Comparison of ENCODE assay signal across 32 cellular contexts in genomic region chr12:57156701-57157403, GRCh38. TPM values are rescaled to one million over a fixed set of nuclear protein-coding genes. Genes with fewer than 3 reads are reported as not detected.
DNase-seq lines count a peak whose midpoint lies in the region; ATAC-seq, FAIRE-seq and TF ChIP-seq lines count a peak whose summit lies in the region.
"Had no signal": no experiment of that assay in that cellular context is flagged by ENCODE, and none has a peak within 500 bp of the region (broad histone marks: within the 10 kb centered on the region; RNA-seq: fewer than 3 reads in every experiment).

No MANE protein-coding gene starts in this region.

- H3K4me2 ChIP-seq in BLaER1, result peak overlapping the region; percentile 76
- H3K4me2 ChIP-seq in GM23248 (ENCODE audit: unreplicated experiment), result no peak overlapping the region
- H3K4me2 ChIP-seq in K562 (ENCODE audit: insufficient read depth, low read length), result no peak overlapping the region

- no peak overlapping the region for H3K27ac Mint-ChIP-seq in natural killer cell
- H3K27ac Mint-ChIP-seq: activated CD4-positive, alpha-beta T cell treated with anti-CD3 and anti-CD28 coated beads, Interleukin-2, amount 10 ng/mL, durations not matched to agents 24 days and 14 days; activated CD8-positive, alpha-beta memory T cell treated with anti-CD3 and anti-CD28 coated beads, Interleukin-2, amount 10 ng/mL, durations not matched to agents 7 days and 5 days; activated T-cell treated with anti-CD3 and anti-CD28 coated beads, Interleukin-2, amount 50 U/mL, for 72 hours; memory B cell; stimulated activated memory B cell treated with anti-CD40 and anti-IgM and Interleukin-4, amounts not matched to agents 10 μg/mL and 1 μg/mL and 100 μg/mL, for 72 hours; T-helper 17 cell had no signal

- no TSS peak for BruUV-seq in K562 (replicated peaks; lab: Mats Ljungman, UMichigan)

- intact Hi-C loops in K562 (cut with micrococcal nuclease) (no loop called here), natural killer cell (cut with micrococcal nuclease) (no loop called here)

- no peak for TF ChIP-seq POLR2A in K562 (conservative IDR thresholded peaks at IDR 0.05)

- peaks cover 20 to 31% of the 10 kb centered on the region in 2 donors for H3K4me1 Mint-ChIP-seq in natural killer cell

- FAIRE-seq in K562 (lab: Jason Lieb, UNC), result no peak
- FAIRE-seq: D721Med, GM18507, H1, islet of Langerhans had no signal

- no peak overlapping the region for H2AFZ ChIP-seq in GM23248
- no peak overlapping the region for H2AFZ ChIP-seq in K562 (ENCODE audit: low read depth, low read length)

- H3K4me3 Mint-ChIP-seq in natural killer cell, result peak overlapping the region; percentile 61
- H3K4me3 Mint-ChIP-seq: activated CD4-positive, alpha-beta T cell treated with anti-CD3 and anti-CD28 coated beads, Interleukin-2, amount 10 ng/mL, durations not matched to agents 24 days and 14 days; activated CD8-positive, alpha-beta memory T cell treated with anti-CD3 and anti-CD28 coated beads, Interleukin-2, amount 10 ng/mL, durations not matched to agents 7 days and 5 days; activated T-cell treated with anti-CD3 and anti-CD28 coated beads, Interleukin-2, amount 50 U/mL, for 72 hours; memory B cell; stimulated activated memory B cell treated with anti-CD40 and anti-IgM and Interleukin-4, amounts not matched to agents 10 μg/mL and 1 μg/mL and 100 μg/mL, for 72 hours; T-helper 17 cell had no signal

- in situ Hi-C loops in GM23248 (cut with MboI), result no loop called here
- in situ Hi-C loops in K562 (cut with MboI), result no loop called here

- no peaks in the 10 kb centered on the region for H3K9me1 ChIP-seq in K562 (ENCODE audit: control insufficient read depth, insufficient read depth, low read length)

- H3K9me2 ChIP-seq in GM23248 (ENCODE audit: insufficient read depth), result no peaks in the 10 kb centered on the region

- no peaks in the 10 kb centered on the region for H3K27me3 Mint-ChIP-seq in natural killer cell (ENCODE audit: low read depth in 2 of 2)
- H3K27me3 Mint-ChIP-seq: activated CD4-positive, alpha-beta T cell treated with anti-CD3 and anti-CD28 coated beads, Interleukin-2, amount 10 ng/mL, durations not matched to agents 24 days and 14 days had no signal

- no peaks in the 10 kb centered on the region for H3K9me3 Mint-ChIP-seq in natural killer cell
- H3K9me3 Mint-ChIP-seq: activated CD4-positive, alpha-beta T cell treated with anti-CD3 and anti-CD28 coated beads, Interleukin-2, amount 10 ng/mL, durations not matched to agents 24 days and 14 days; activated T-cell treated with anti-CD3 and anti-CD28 coated beads, Interleukin-2, amount 50 U/mL, for 72 hours; stimulated activated memory B cell treated with anti-CD40 and anti-IgM and Interleukin-4, amounts not matched to agents 10 μg/mL and 1 μg/mL and 100 μg/mL, for 72 hours had no signal

- H3K4me1 ChIP-seq in BLaER1, result peaks cover 48% of the 10 kb centered on the region
- H3K4me1 ChIP-seq in GM23248 (ENCODE audit: insufficient read depth), result peaks cover 21% of the 10 kb centered on the region
- H3K4me1 ChIP-seq in K562 (replicated peaks in 1 of 2; ENCODE audit: control insufficient read depth in 2 of 2, insufficient read depth in 2 of 2, low read length in 2 of 2), result peaks cover 8 to 11% of the 10 kb centered on the region in 2 experiments

- H3K36me3 ChIP-seq in BLaER1 (peaks cover 44% of the 10 kb centered on the region), GM23248 (ENCODE audit: low read depth) (peaks cover 65% of the 10 kb centered on the region), K562 (ENCODE audit: control insufficient read depth, insufficient read depth, low read length) (no peaks in the 10 kb centered on the region)

- 66 to 72% methylated on average over 16 of the region's 16 CpGs for WGBS in GM23248 (ENCODE audit: low coverage in 1 of 2, low lambda C conversion rate in 2 of 2, missing lambda C conversion rate in 2 of 2), 2 experiments
- 31% methylated on average over 16 of the region's 16 CpGs for WGBS in K562 (ENCODE audit: insufficient coverage, low coverage, missing lambda C conversion rate)

- no peak for TF ChIP-seq EP300 in K562 (IDR thresholded peaks at IDR 0.05; ENCODE audit: low read length)

- CTCF ChIA-PET in K562 (lab: Yijun Ruan, JAX; ENCODE audit: low intra/inter-chr PET ratio), result interaction anchor here (0.5 kb wide), 1 partner anchor 317 kb away, joined by 3 read pairs; no protein-coding TSS in a partner anchor

- ATAC-seq in K562 (no peak), natural killer cell (peak in 1 of 3 donors; percentile 38), HG03175 (IDR thresholded peaks at IDR 0.05; ENCODE audit: unreplicated experiment) (no peak)
- ATAC-seq: activated CD8-positive, alpha-beta memory T cell treated with anti-CD3 and anti-CD28 coated beads, Interleukin-2, amount 10 ng/mL, durations not matched to agents 7 days and 5 days; activated T-cell treated with anti-CD3 and anti-CD28 coated beads, Interleukin-2, amount 50 U/mL, for 72 hours; gastroesophageal sphincter; Panc1; stimulated activated memory B cell treated with anti-CD40 and anti-IgM and Interleukin-4, amounts not matched to agents 10 μg/mL and 1 μg/mL and 100 μg/mL, for 72 hours; T-helper 17 cell had no signal

- H3K9me3 ChIP-seq in BLaER1, result no peaks in the 10 kb centered on the region
- no peaks in the 10 kb centered on the region for H3K9me3 ChIP-seq in GM23248 (ENCODE audit: low read depth)
- no peaks in the 10 kb centered on the region for H3K9me3 ChIP-seq in K562 (replicated peaks; ENCODE audit: control insufficient read depth, insufficient read depth, low read depth, low read length)
- H3K9me3 ChIP-seq: gastroesophageal sphincter, SJSA1, testis had no signal

- H3K27me3 ChIP-seq in BLaER1 (no peaks in the 10 kb centered on the region), GM23248 (replicated peaks; ENCODE audit: insufficient read depth) (no peaks in the 10 kb centered on the region), K562 (ENCODE audit: control insufficient read depth in 2 of 2, insufficient read depth in 2 of 2, low read length in 2 of 2) (peaks cover 31 to 50% of the 10 kb centered on the region in 2 experiments)
- H3K27me3 ChIP-seq: gastroesophageal sphincter, SJSA1, testis had no signal

- TF ChIP-seq CTCF in K562 (IDR thresholded peaks at IDR 0.05 in 2 of 3, conservative IDR thresholded peaks at IDR 0.05 in 1 of 3; ENCODE audit: insufficient read depth in 2 of 3, low read depth in 1 of 3, low read length in 3 of 3) (no peak), natural killer cell (IDR thresholded peaks at IDR 0.05) (no peak)

- H3K4me3 ChIP-seq in BLaER1 (no peak overlapping the region), GM23248 (no peak overlapping the region), K562 (no peak overlapping the region)
- H3K4me3 ChIP-seq: gastroesophageal sphincter, SJSA1, testis had no signal

- H3F3A ChIP-seq in GM23248 (ENCODE audit: insufficient read depth), result peaks cover 77% of the 10 kb centered on the region

- no peaks in the 10 kb centered on the region for H3K36me3 Mint-ChIP-seq in natural killer cell
- H3K36me3 Mint-ChIP-seq: activated CD8-positive, alpha-beta memory T cell treated with anti-CD3 and anti-CD28 coated beads, Interleukin-2, amount 10 ng/mL, durations not matched to agents 7 days and 5 days; stimulated activated memory B cell treated with anti-CD40 and anti-IgM and Interleukin-4, amounts not matched to agents 10 μg/mL and 1 μg/mL and 100 μg/mL, for 72 hours had no signal

- POLR2A ChIA-PET in K562 (lab: Yijun Ruan, JAX), result interaction anchor here (1.2 kb wide), 1 partner anchor 19 kb away, joined by 5 read pairs; no protein-coding TSS in a partner anchor

- H3K9ac ChIP-seq in BLaER1 (peak overlapping the region; percentile 50; the same call in 1 of the 2 replicates), GM23248 (no peak overlapping the region), K562 (ENCODE audit: insufficient read depth in 1 of 2, low read depth in 2 of 2, low read length in 2 of 2) (no peak overlapping the region; a peak in 1 of 4 replicates)

- DNase-seq in GM23248 (no peak), K562 (ENCODE audit: extremely low read depth in 1 of 4, low spot score in 3 of 4) (no peak), natural killer cell (no peak), DMS53 (lab: John Stamatoyannopoulos, UW) (no peak), DMS153 (lab: John Stamatoyannopoulos, UW) (no peak), NCI-H510A treated with DMSO at 0.1 percent for 48 hours (lab: John Stamatoyannopoulos, UW) (no peak)
- DNase-seq: activated CD4-positive, alpha-beta T cell treated with anti-CD3 and anti-CD28 coated beads, Interleukin-2, amount 10 ng/mL, durations not matched to agents 24 days and 14 days; activated CD8-positive, alpha-beta memory T cell treated with anti-CD3 and anti-CD28 coated beads, Interleukin-2, amount 10 ng/mL, durations not matched to agents 7 days and 5 days; activated naive CD4-positive, alpha-beta T cell treated with Interleukin-2 at 50 U/mL for 16 hours; activated T-cell treated with anti-CD3 and anti-CD28 coated beads, Interleukin-2, amount 50 U/mL, for 72 hours; NCI-H1694; NCI-H2171 treated with DMSO at 0.1 percent for 48 hours; NCI-H524 treated with DMSO at 0.1 percent for 48 hours; occipital lobe; stimulated activated CD4-positive, alpha-beta T cell treated with anti-CD3 and anti-CD28 coated beads, Interleukin-2, amount 100 ng/mL, for 48 hours; T-helper 17 cell; testis had no signal

- H3K79me2 ChIP-seq in GM23248 (ENCODE audit: insufficient read depth), result peaks cover 92% of the 10 kb centered on the region
- H3K79me2 ChIP-seq in K562 (ENCODE audit: control insufficient read depth, insufficient read depth, low read length), result no peaks in the 10 kb centered on the region

- H3K27ac ChIP-seq in BLaER1, result peak overlapping the region; percentile 66
- H3K27ac ChIP-seq in GM23248, result 0 out of 2 replicates have a peak overlapping the region, but pooled peaks have one; percentile 3
- H3K27ac ChIP-seq in K562 (ENCODE audit: extremely low read depth, low read depth, low read length), result no peak overlapping the region
- H3K27ac ChIP-seq: C4-2B, SJSA1, VCaP had no signal

- H4K20me1 ChIP-seq in BLaER1, result no peaks in the 10 kb centered on the region
- H4K20me1 ChIP-seq in GM23248 (ENCODE audit: insufficient read depth), result no peaks in the 10 kb centered on the region
- H4K20me1 ChIP-seq in K562 (replicated peaks; ENCODE audit: control insufficient read depth, insufficient read depth, low read length), result no peaks in the 10 kb centered on the region

- no peak for TF ChIP-seq RAD21 in K562 (CRISPR knock-in tag; conservative IDR thresholded peaks at IDR 0.05 in 1 of 2, IDR thresholded peaks at IDR 0.05 in 1 of 2)

RNA-seq across cellular contexts. Expression of gene LRP1-AS, which starts 9.4 kb away (rescaled TPM):
- total RNA-seq in GM23248 (2014; rRNA removed; shearing (Covaris generic)), result not detected in 2 replicates
- polyA plus RNA-seq in GM23248 (2016; fragmentation: Nextera tagmentation; extraction: Ambion mirVana) (0.60 TPM in 1 of 2 replicates, not detected in the other), K562 (2011; rRNA removed) (not detected in 2 replicates), K562 (2014; fragmentation: Illumina TruSeq; extraction: Trizol) (not detected in 2 replicates), K562 (2014; fragmentation: Nextera tagmentation; extraction: Ambion mirVana) (not detected), K562 (2014; rRNA removed) (not detected in 2 replicates)
- total RNA-seq in K562 (2011; cell fraction: chromatin; rRNA removed; ENCODE audit: low replicate concordance), result not detected in 2 replicates
- not detected in 2 replicates for total RNA-seq in K562 (2011; cell fraction: nucleolus; rRNA removed)
- not detected in 2 replicates for total RNA-seq in K562 (2011; cell fraction: nucleoplasm; rRNA removed)
- total RNA-seq in K562 (2014; rRNA removed) (not detected in 2 replicates), K562 (2014; rRNA removed; fragmentation: Illumina TruSeq; extraction: Trizol) (not detected in 2 replicates), K562 (2015; rRNA removed; fragmentation: Illumina TruSeq; extraction: Trizol) (not detected in 2 replicates), K562 (2021) (not detected in 2 replicates), natural killer cell (not detected)
- polyA plus RNA-seq in K562 (2011; cell fraction: cytosol; rRNA removed), result not detected in 2 replicates
- polyA plus RNA-seq in K562 (2011; cell fraction: nucleus; rRNA removed), result not detected in 2 replicates
- polyA plus RNA-seq in K562 (2012), result not detected in 2 replicates
- polyA minus RNA-seq in K562 (2011; rRNA and poly(A)+ RNA removed), result not detected in 2 replicates
- polyA minus RNA-seq in K562 (2011; cell fraction: cytosol; rRNA and poly(A)+ RNA removed), result not detected in 2 replicates
- not detected in 2 replicates for polyA minus RNA-seq in K562 (2011; cell fraction: nucleus; rRNA and poly(A)+ RNA removed)
- total RNA-seq: activated CD4-positive, alpha-beta T cell treated with anti-CD3 and anti-CD28 coated beads, Interleukin-2, amount 10 ng/mL, durations not matched to agents 24 days and 14 days; activated CD8-positive, alpha-beta memory T cell treated with anti-CD3 and anti-CD28 coated beads, Interleukin-2, amount 10 ng/mL, durations not matched to agents 7 days and 5 days; activated T-cell treated with anti-CD3 and anti-CD28 coated beads, Interleukin-2, amount 50 U/mL, for 72 hours; G401; gastroesophageal sphincter; H1; HT1080; occipital lobe; SJSA1; T-helper 17 cell; testis had no signal
- polyA plus RNA-seq: H1 had no signal

RNA-seq across cellular contexts. Expression of gene LRP1, which starts 28.6 kb away (rescaled TPM):
- 257 and 296 TPM in 2 replicates for total RNA-seq in GM23248 (2014; rRNA removed; shearing (Covaris generic))
- 161 and 166 TPM in 2 replicates for polyA plus RNA-seq in GM23248 (2016; fragmentation: Nextera tagmentation; extraction: Ambion mirVana)
- 2.3 and 6.7 TPM in 2 replicates for total RNA-seq in K562 (2011; cell fraction: chromatin; rRNA removed; ENCODE audit: low replicate concordance)
- 1.8 and 3.5 TPM in 2 replicates for total RNA-seq in K562 (2011; cell fraction: nucleolus; rRNA removed)
- 2.2 and 5.4 TPM in 2 replicates for total RNA-seq in K562 (2011; cell fraction: nucleoplasm; rRNA removed)
- 0.18 and 0.29 TPM in 2 replicates for total RNA-seq in K562 (2014; rRNA removed)
- 0.03 and 0.04 TPM in 2 replicates for total RNA-seq in K562 (2014; rRNA removed; fragmentation: Illumina TruSeq; extraction: Trizol)
- 0.11 and 0.36 TPM in 2 replicates for total RNA-seq in K562 (2015; rRNA removed; fragmentation: Illumina TruSeq; extraction: Trizol)
- 0.64 and 1.1 TPM in 2 replicates for total RNA-seq in K562 (2021)
- polyA plus RNA-seq in K562 (2011; rRNA removed), result 0.28 and 0.45 TPM in 2 replicates
- polyA plus RNA-seq in K562 (2011; cell fraction: cytosol; rRNA removed), result 0.27 and 0.66 TPM in 2 replicates
- 1.5 and 1.9 TPM in 2 replicates for polyA plus RNA-seq in K562 (2011; cell fraction: nucleus; rRNA removed)
- 0.33 and 1.8 TPM in 2 replicates for polyA plus RNA-seq in K562 (2012)
- polyA plus RNA-seq in K562 (2014; fragmentation: Illumina TruSeq; extraction: Trizol), result 0.13 and 0.15 TPM in 2 replicates
- polyA plus RNA-seq in K562 (2014; fragmentation: Nextera tagmentation; extraction: Ambion mirVana), result not detected
- 0.19 and 0.45 TPM in 2 replicates for polyA plus RNA-seq in K562 (2014; rRNA removed)
- polyA minus RNA-seq in K562 (2011; rRNA and poly(A)+ RNA removed), result 1.9 and 2.0 TPM in 2 replicates
- 2.4 and 4.2 TPM in 2 replicates for polyA minus RNA-seq in K562 (2011; cell fraction: cytosol; rRNA and poly(A)+ RNA removed)
- polyA minus RNA-seq in K562 (2011; cell fraction: nucleus; rRNA and poly(A)+ RNA removed), result 0.40 and 2.8 TPM in 2 replicates
- total RNA-seq in natural killer cell, result 10 to 100 TPM in 1 of 3 donors, 1 to 10 TPM in 2; 6.7 to 13.1 (median 9.5) TPM

RNA-seq across cellular contexts. Expression of gene STAT6, which starts 45.7 kb away (rescaled TPM):
- 95.1 and 103 TPM in 2 replicates for total RNA-seq in GM23248 (2014; rRNA removed; shearing (Covaris generic))
- polyA plus RNA-seq in GM23248 (2016; fragmentation: Nextera tagmentation; extraction: Ambion mirVana) (67.4 and 70.7 TPM in 2 replicates), K562 (2011; rRNA removed) (40.1 and 60.0 TPM in 2 replicates), K562 (2014; fragmentation: Illumina TruSeq; extraction: Trizol) (48.2 and 49.5 TPM in 2 replicates), K562 (2014; fragmentation: Nextera tagmentation; extraction: Ambion mirVana) (1 to 10 TPM; 2.4 to 4.3 TPM), K562 (2014; rRNA removed) (37.9 and 38.4 TPM in 2 replicates)
- total RNA-seq in K562 (2011; cell fraction: chromatin; rRNA removed; ENCODE audit: low replicate concordance), result 105 and 231 TPM in 2 replicates
- total RNA-seq in K562 (2011; cell fraction: nucleolus; rRNA removed), result 112 and 138 TPM in 2 replicates
- 110 and 156 TPM in 2 replicates for total RNA-seq in K562 (2011; cell fraction: nucleoplasm; rRNA removed)
- total RNA-seq in K562 (2014; rRNA removed) (20.8 and 28.2 TPM in 2 replicates), K562 (2014; rRNA removed; fragmentation: Illumina TruSeq; extraction: Trizol) (17.1 and 18.6 TPM in 2 replicates), K562 (2015; rRNA removed; fragmentation: Illumina TruSeq; extraction: Trizol) (24.9 and 26.5 TPM in 2 replicates), K562 (2021) (32.7 and 38.4 TPM in 2 replicates), natural killer cell (100 to 1,000 TPM; 277 to 340 (median 319) TPM)
- 48.3 and 61.6 TPM in 2 replicates for polyA plus RNA-seq in K562 (2011; cell fraction: cytosol; rRNA removed)
- 178 and 185 TPM in 2 replicates for polyA plus RNA-seq in K562 (2011; cell fraction: nucleus; rRNA removed)
- polyA plus RNA-seq in K562 (2012), result 44.3 and 71.7 TPM in 2 replicates
- polyA minus RNA-seq in K562 (2011; rRNA and poly(A)+ RNA removed), result 25.6 and 31.5 TPM in 2 replicates
- polyA minus RNA-seq in K562 (2011; cell fraction: cytosol; rRNA and poly(A)+ RNA removed), result 18.7 and 19.9 TPM in 2 replicates
- polyA minus RNA-seq in K562 (2011; cell fraction: nucleus; rRNA and poly(A)+ RNA removed), result 30.0 and 42.1 TPM in 2 replicates

RNA-seq across cellular contexts. Expression of gene NXPH4, which starts 59.7 kb away (rescaled TPM):
- 5.6 and 5.7 TPM in 2 replicates for total RNA-seq in GM23248 (2014; rRNA removed; shearing (Covaris generic))
- polyA plus RNA-seq in GM23248 (2016; fragmentation: Nextera tagmentation; extraction: Ambion mirVana) (5.4 and 6.7 TPM in 2 replicates), K562 (2011; rRNA removed) (0.49 and 1.7 TPM in 2 replicates), K562 (2014; fragmentation: Illumina TruSeq; extraction: Trizol) (1.1 and 1.9 TPM in 2 replicates), K562 (2014; fragmentation: Nextera tagmentation; extraction: Ambion mirVana) (not detected), K562 (2014; rRNA removed) (1.1 and 1.3 TPM in 2 replicates)
- 1.7 and 4.4 TPM in 2 replicates for total RNA-seq in K562 (2011; cell fraction: chromatin; rRNA removed; ENCODE audit: low replicate concordance)
- total RNA-seq in K562 (2011; cell fraction: nucleolus; rRNA removed), result 4.7 and 5.7 TPM in 2 replicates
- 5.1 and 6.6 TPM in 2 replicates for total RNA-seq in K562 (2011; cell fraction: nucleoplasm; rRNA removed)
- total RNA-seq in K562 (2014; rRNA removed) (1.0 and 1.4 TPM in 2 replicates), K562 (2014; rRNA removed; fragmentation: Illumina TruSeq; extraction: Trizol) (0.22 TPM in 1 of 2 replicates, not detected in the other), K562 (2015; rRNA removed; fragmentation: Illumina TruSeq; extraction: Trizol) (0.19 TPM in 1 of 2 replicates, not detected in the other), K562 (2021) (2.2 and 2.7 TPM in 2 replicates), natural killer cell (under 1 TPM in 1 of 3 donors, not detected in 2; 0.82 TPM)
- 0.59 and 0.91 TPM in 2 replicates for polyA plus RNA-seq in K562 (2011; cell fraction: cytosol; rRNA removed)
- 2.4 and 3.4 TPM in 2 replicates for polyA plus RNA-seq in K562 (2011; cell fraction: nucleus; rRNA removed)
- polyA plus RNA-seq in K562 (2012), result 2.7 and 7.2 TPM in 2 replicates
- 0.30 TPM in 1 of 2 replicates, not detected in the other for polyA minus RNA-seq in K562 (2011; rRNA and poly(A)+ RNA removed)
- 3.2 and 4.1 TPM in 2 replicates for polyA minus RNA-seq in K562 (2011; cell fraction: cytosol; rRNA and poly(A)+ RNA removed)
- 0.67 and 1.00 TPM in 2 replicates for polyA minus RNA-seq in K562 (2011; cell fraction: nucleus; rRNA and poly(A)+ RNA removed)
- total RNA-seq: G401, T-helper 17 cell had no signal

Comparison
In these comparisons a context has a peak if more than half of its experiments do, and no peak if none do; other contexts are left out.
1. RNA of gene LRP1, which starts 28.6 kb away (total RNA-seq): 257 to 296 TPM in GM23248; 6.7 to 13.1 TPM in natural killer cell and 0.03 to 6.7 TPM in K562; every median in the first group is over 10 times any median in the second.